ENCODE assay signal across 8 cellular contexts in genomic region chrX:72126539-72127140, GRCh38. TPM values are rescaled to one million over a fixed set of nuclear protein-coding genes. Genes with fewer than 3 reads are reported as not detected.
DNase-seq lines count a peak whose midpoint lies in the region; ATAC-seq and TF ChIP-seq lines count a peak whose summit lies in the region.

No MANE protein-coding gene starts in this region.

- peaks cover 2% of the 10 kb centered on the region for H3K36me3 Mint-ChIP-seq in T-helper 17 cell (ENCODE audit: low read depth)

- peaks cover 28% of the 10 kb centered on the region for H3K4me1 Mint-ChIP-seq in T-helper 17 cell

- POLR2A ChIA-PET in GM10248 (lab: Yijun Ruan, JAX), result no interaction called here

- H3K27me3 Mint-ChIP-seq in T-helper 17 cell, result no peaks in the 10 kb centered on the region

- H3K27ac Mint-ChIP-seq in T-helper 17 cell, result peak overlapping the region; percentile 93

- peak; percentile 75 for DNase-seq in GM10248 (ENCODE audit: extremely low spot score)
- peak; percentile 80 for DNase-seq in HFF-Myc (ENCODE audit: extremely low read depth, low read depth)
- DNase-seq in NCI-H146 treated with DMSO at 0.1 percent for 48 hours (lab: John Stamatoyannopoulos, UW; ENCODE audit: unreplicated experiment), result peak; percentile 23
- DNase-seq in T-helper 17 cell, result peak; percentile 60 to 75 (median 66)
- peak; percentile 4 to 87 (median 56) for DNase-seq in amygdala (lab: John Stamatoyannopoulos, UW)
- peak; percentile 90 for DNase-seq in right atrium auricular region (ENCODE audit: low spot score)
- peak; percentile 46 for DNase-seq in retinal pigment epithelial cell (ENCODE audit: low read depth)

- no peak overlapping the region for H3K4me3 Mint-ChIP-seq in T-helper 17 cell

- no peak overlapping the region for H3K4me3 ChIP-seq in HFF-Myc (replicated peaks; ENCODE audit: low read depth, low read length)
- no peak overlapping the region for H3K4me3 ChIP-seq in right atrium auricular region
- H3K4me3 ChIP-seq in retinal pigment epithelial cell (ENCODE audit: low read length), result no peak overlapping the region

- CTCF ChIA-PET in GM10248 (lab: Yijun Ruan, JAX), result interaction anchor here (0.7 to 6.8 kb wide), 28 partner anchors 9 to 455 kb away, joined by 3 to 72 read pairs (median 4); partner anchors contain the start of genes PIN4 and RPS4X

- no peaks in the 10 kb centered on the region for H3K36me3 ChIP-seq in right atrium auricular region

- peaks cover 0 to 38% of the 10 kb centered on the region in 2 donors for H3K4me1 ChIP-seq in right atrium auricular region

- TF ChIP-seq CTCF in GM10248 (IDR thresholded peaks at IDR 0.05; ENCODE audit: control extremely low read depth, extremely low read depth, low read depth, missing control alignments) (peak; percentile 69), HFF-Myc (IDR thresholded peaks at IDR 0.05; ENCODE audit: low read depth, low read length, missing control alignments) (peak; percentile 82), right atrium auricular region (IDR thresholded peaks at IDR 0.05) (peak; percentile 58 to 88), retinal pigment epithelial cell (conservative IDR thresholded peaks at IDR 0.05; ENCODE audit: low read depth, low read length) (peak; percentile 96)

- H3K9me3 ChIP-seq in T-helper 17 cell (ENCODE audit: control insufficient read depth, low read length, poor library complexity, severe bottlenecking) (no peaks in the 10 kb centered on the region), right atrium auricular region (no peaks in the 10 kb centered on the region)

- H3K27me3 ChIP-seq in right atrium auricular region, result no peaks in the 10 kb centered on the region

- ATAC-seq in T-helper 17 cell, result peak; percentile 76
- ATAC-seq in HG02840 (IDR thresholded peaks at IDR 0.05; ENCODE audit: low FRiP score, unreplicated experiment), result no peak

- H3K27ac ChIP-seq in right atrium auricular region, result peak overlapping the region in 1 of 2 donors; percentile 58

RNA-seq across cellular contexts. Expression of gene RTL5, which starts 5.1 kb away (rescaled TPM):
- 1 to 10 TPM; 2.6 to 2.7 TPM for total RNA-seq in T-helper 17 cell
- total RNA-seq in right atrium auricular region, result 1 to 10 TPM; 1.5 to 3.0 TPM

RNA-seq across cellular contexts. Expression of gene PIN4, which starts 54.9 kb away (rescaled TPM):
- total RNA-seq in T-helper 17 cell (1 to 10 TPM; 2.6 to 3.0 TPM), right atrium auricular region (10 to 100 TPM in 1 of 2 donors, 1 to 10 TPM in 1; 3.9 to 11.8 TPM)

Comparison
In these comparisons a context has a peak if more than half of its experiments do, and no peak if none do; other contexts are left out.
1. DNase-seq: peak in every context shown above with its lines; median percentile 90 in right atrium auricular region; 80 in HFF-Myc; 75 in GM10248; 66 in T-helper 17 cell; 56 in amygdala; 46 in retinal pigment epithelial cell; 23 in NCI-H146 treated with DMSO at 0.1 percent for 48 hours.